Comparison of ENCODE assay signal across 16 cellular contexts in genomic region chr21:27104749-27105439, GRCh38.
DNase-seq lines count a peak whose midpoint lies in the region; TF ChIP-seq lines count a peak whose summit lies in the region.
"Had no signal": no experiment of that assay in that cellular context is flagged by ENCODE, and none has a peak within 500 bp of the region (broad histone marks: within the 10 kb centered on the region; RNA-seq: fewer than 3 reads in every experiment).

No MANE protein-coding gene starts in this region.

- H3K9ac ChIP-seq in mammary epithelial cell (ENCODE audit: insufficient read depth, low read length) (no peak overlapping the region), Karpas-422 (ENCODE audit: low read length) (no peak overlapping the region)

- no peak overlapping the region for H3K4me2 ChIP-seq in mammary epithelial cell (ENCODE audit: insufficient read depth, low read depth, low read length)
- no peak overlapping the region for H3K4me2 ChIP-seq in Karpas-422 (ENCODE audit: low read depth, low read length, poor library complexity, severe bottlenecking)

- TF ChIP-seq CTCF in HFFc6 (IDR thresholded peaks at IDR 0.05) (no peak), mammary epithelial cell (conservative IDR thresholded peaks at IDR 0.05 in 1 of 2, IDR thresholded peaks at IDR 0.05 in 1 of 2; ENCODE audit: extremely low read depth in 1 of 2, insufficient read depth in 1 of 2, low read depth in 1 of 2, low read length in 2 of 2) (no peak), GM13977 (IDR thresholded peaks at IDR 0.05; ENCODE audit: extremely low read depth, insufficient read depth, missing control alignments) (no peak)

- H3K9me3 Mint-ChIP-seq in HFFc6 = no peaks in the 10 kb centered on the region
- H3K9me3 Mint-ChIP-seq: activated CD4-positive, alpha-beta T cell treated with anti-CD3 and anti-CD28 coated beads, Interleukin-2, amount 10 ng/mL, durations not matched to agents 24 days and 14 days had no signal

- H3K9me3 ChIP-seq in mammary epithelial cell (replicated peaks; ENCODE audit: insufficient read depth, low read length) = no peaks in the 10 kb centered on the region
- H3K9me3 ChIP-seq in Karpas-422 (ENCODE audit: low read length) = peaks cover 43% of the 10 kb centered on the region

- H3K27me3 ChIP-seq in ACC112 (ENCODE audit: insufficient read depth, low read length) (no peaks in the 10 kb centered on the region), mammary epithelial cell (ENCODE audit: insufficient read depth, low read length) (no peaks in the 10 kb centered on the region), Karpas-422 (ENCODE audit: low read length) (no peaks in the 10 kb centered on the region)

- H4K20me1 ChIP-seq in mammary epithelial cell (ENCODE audit: insufficient read depth, low read length) (no peaks in the 10 kb centered on the region), Karpas-422 (ENCODE audit: insufficient read depth, low read depth, low read length) (no peaks in the 10 kb centered on the region)

- in situ Hi-C loops in mammary epithelial cell (cut with MboI; ENCODE audit: low sequenced_read_pairs in 2 of 2) = no loop called here
- in situ Hi-C loops in GM13977 (cut with MboI; ENCODE audit: low pct_unique_long_range_greater_than_20kb, low sequenced_read_pairs, unreplicated experiment) = no loop called here

- H3K4me3 ChIP-seq in ACC112 (ENCODE audit: low read depth, low read length) = peak overlapping the region; percentile 38; the same call in 1 of the 2 replicates
- no peak overlapping the region for H3K4me3 ChIP-seq in mammary epithelial cell (replicated peaks in 1 of 3; ENCODE audit: insufficient read depth in 1 of 3, low read depth in 2 of 3, low read length in 3 of 3)
- H3K4me3 ChIP-seq in Karpas-422 (ENCODE audit: low read length) = no peak overlapping the region

- peak; percentile 6 for DNase-seq in HFFc6
- DNase-seq in mammary epithelial cell = peak; percentile 14
- DNase-seq in kidney glomerular epithelial cell (lab: John Stamatoyannopoulos, UW) = peak; percentile 21
- no peak for DNase-seq in substantia nigra (lab: John Stamatoyannopoulos, UW)
- DNase-seq in activated CD8-positive, alpha-beta memory T cell treated with anti-CD3 and anti-CD28 coated beads for 24 hours = no peak
- DNase-seq in Karpas-422 = no peak
- no peak for DNase-seq in GM13977 (ENCODE audit: low spot score)
- DNase-seq: activated CD4-positive, alpha-beta T cell treated with anti-CD3 and anti-CD28 coated beads, Interleukin-2, amount 10 ng/mL, durations not matched to agents 24 days and 14 days; AML-193; DND-41; endodermal cell; NCI-H1105; NCI-H446 treated with DMSO at 0.1 percent for 48 hours had no signal

- H3K4me1 Mint-ChIP-seq in HFFc6 (ENCODE audit: low read depth) = peaks cover 27% of the 10 kb centered on the region
- H3K4me1 Mint-ChIP-seq: activated CD4-positive, alpha-beta T cell treated with anti-CD3 and anti-CD28 coated beads, Interleukin-2, amount 10 ng/mL, durations not matched to agents 24 days and 14 days had no signal

- peaks cover 14% of the 10 kb centered on the region for H3K4me1 ChIP-seq in ACC112 (ENCODE audit: control insufficient read depth, insufficient read depth, low read length, unreplicated experiment)
- no peaks in the 10 kb centered on the region for H3K4me1 ChIP-seq in mammary epithelial cell (ENCODE audit: insufficient read depth, low read length)
- H3K4me1 ChIP-seq in Karpas-422 (ENCODE audit: low read length) = no peaks in the 10 kb centered on the region

- 72% methylated on average over 5 of the region's 5 CpGs for WGBS in mammary epithelial cell (ENCODE audit: low coverage, missing lambda C conversion rate)

- CTCF ChIA-PET in mammary epithelial cell (lab: Charles Lee; ENCODE audit: low non-redundant PET) = no interaction called here

- no TSS peak for BruUV-seq in mammary epithelial cell (replicated peaks; lab: Mats Ljungman, UMichigan)

- H2AFZ ChIP-seq in ACC112 (ENCODE audit: low read length, unreplicated experiment) = peak overlapping the region; percentile 84
- no peak overlapping the region for H2AFZ ChIP-seq in mammary epithelial cell (ENCODE audit: low read depth, low read length)
- no peak overlapping the region for H2AFZ ChIP-seq in Karpas-422 (ENCODE audit: low read length)

- H3K4me3 Mint-ChIP-seq in HFFc6 = no peak overlapping the region
- H3K4me3 Mint-ChIP-seq: activated CD4-positive, alpha-beta T cell treated with anti-CD3 and anti-CD28 coated beads, Interleukin-2, amount 10 ng/mL, durations not matched to agents 24 days and 14 days; endodermal cell; T-helper 1 cell treated with Interleukin-12 subunit alpha and Interleukin-12 subunit beta and Interleukin-4 antibody, amounts not matched to agents 30 μg/mL and 1 μg/mL, for 36 hours had no signal

- no peaks in the 10 kb centered on the region for H3K36me3 Mint-ChIP-seq in HFFc6 (ENCODE audit: low read depth)

- dilution Hi-C loops in mammary epithelial cell (cut with HindIII; ENCODE audit: low sequenced_read_pairs) = no loop called here

- H3K79me2 ChIP-seq in ACC112 (ENCODE audit: control insufficient read depth, insufficient read depth, low read length, unreplicated experiment) (no peaks in the 10 kb centered on the region), mammary epithelial cell (ENCODE audit: insufficient read depth, low read length) (no peaks in the 10 kb centered on the region), Karpas-422 (ENCODE audit: low read length) (no peaks in the 10 kb centered on the region)

- H3K27ac ChIP-seq in ACC112 (ENCODE audit: low read depth, low read length) (no peak overlapping the region), mammary epithelial cell (ENCODE audit: insufficient read depth, low read depth, low read length) (no peak overlapping the region), substantia nigra (ENCODE audit: low read depth, low read length, poor library complexity, severe bottlenecking) (no peak overlapping the region), Karpas-422 (ENCODE audit: low read length) (no peak overlapping the region)

- H3K36me3 ChIP-seq in ACC112 (ENCODE audit: insufficient read depth, low read length) (no peaks in the 10 kb centered on the region), mammary epithelial cell (ENCODE audit: insufficient read depth, low read length) (no peaks in the 10 kb centered on the region), Karpas-422 (ENCODE audit: insufficient read depth, low read length) (no peaks in the 10 kb centered on the region)

- H3K9me2 ChIP-seq in Karpas-422 (replicated peaks; ENCODE audit: insufficient read depth, low read length) = no peaks in the 10 kb centered on the region; the same call in 1 of the 2 replicates

- peaks cover 2% of the 10 kb centered on the region for H3K27me3 Mint-ChIP-seq in HFFc6 (ENCODE audit: insufficient read depth)
- H3K27me3 Mint-ChIP-seq: activated CD4-positive, alpha-beta T cell treated with anti-CD3 and anti-CD28 coated beads, Interleukin-2, amount 10 ng/mL, durations not matched to agents 24 days and 14 days; progenitor cell of endocrine pancreas had no signal

- no peak overlapping the region for H3K27ac Mint-ChIP-seq in HFFc6
- H3K27ac Mint-ChIP-seq: activated CD4-positive, alpha-beta T cell treated with anti-CD3 and anti-CD28 coated beads, Interleukin-2, amount 10 ng/mL, durations not matched to agents 24 days and 14 days; endodermal cell; progenitor cell of endocrine pancreas; T-helper 1 cell treated with Interleukin-12 subunit alpha and Interleukin-12 subunit beta and Interleukin-4 antibody, amounts not matched to agents 30 μg/mL and 1 μg/mL, for 36 hours had no signal

- intact Hi-C loops in mammary epithelial cell (cut with micrococcal nuclease) = no loop called here

Comparison
In these comparisons a context has a peak if more than half of its experiments do, and no peak if none do; other contexts are left out.
1. DNase-seq: peak in HFFc6 (single experiment), mammary epithelial cell (single experiment) and kidney glomerular epithelial cell (single experiment); none in substantia nigra (0 of 49), activated CD8-positive, alpha-beta memory T cell treated with anti-CD3 and anti-CD28 coated beads for 24 hours (single experiment), Karpas-422 (single experiment) and GM13977 (single experiment).